1 cellular context compared by ENCODE assay signal in the genomic region with DNA sequence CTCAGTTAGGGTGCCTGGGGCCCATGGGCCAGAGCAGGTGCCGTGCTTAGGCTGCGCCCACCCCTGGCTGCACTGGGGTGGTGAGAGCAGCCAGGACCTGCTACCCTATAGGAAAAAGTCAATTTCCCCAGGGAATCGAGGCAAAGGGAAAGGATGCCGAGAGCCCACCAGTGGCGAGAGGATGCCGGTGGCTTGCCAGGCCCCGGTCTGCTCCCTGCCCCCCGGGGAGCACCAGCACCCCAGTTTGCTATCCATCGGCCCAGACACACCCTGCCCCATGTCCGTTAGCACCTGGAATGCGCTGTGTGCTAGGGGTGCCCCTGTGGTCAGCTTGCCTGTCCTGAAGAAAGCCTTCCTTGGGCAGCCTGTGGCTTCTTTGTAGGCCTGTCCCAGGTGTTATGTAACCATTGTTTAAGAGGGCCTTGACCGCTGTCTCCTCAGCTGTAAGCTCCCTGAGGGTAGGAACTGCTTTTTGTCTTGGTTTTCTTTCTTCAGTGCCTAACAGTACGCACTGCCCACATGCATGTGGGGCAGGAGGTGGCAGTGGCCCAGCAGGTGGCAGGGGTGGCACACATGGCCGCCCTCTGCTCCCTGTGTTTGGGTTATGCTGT.
TF ChIP-seq lines count a peak whose summit lies in the region.

No MANE protein-coding gene starts in this region.

TF ChIP-seq in HepG2, 621 proteins besides CTCF, POLR2A, EP300 and RAD21:
- TF ChIP-seq SAFB2 (CRISPR knock-in tag; IDR thresholded peaks at IDR 0.05; ENCODE audit: borderline replicate concordance, low read depth), result no peak
- no peak for TF ChIP-seq RXRB (CRISPR knock-in tag; IDR thresholded peaks at IDR 0.05; ENCODE audit: borderline replicate concordance)
- TF ChIP-seq TRIM24 (CRISPR knock-in tag; IDR thresholded peaks at IDR 0.05), result 0 out of 2 replicates have a peak, but pooled peaks have one; percentile 25
- TF ChIP-seq, protein P1, sequence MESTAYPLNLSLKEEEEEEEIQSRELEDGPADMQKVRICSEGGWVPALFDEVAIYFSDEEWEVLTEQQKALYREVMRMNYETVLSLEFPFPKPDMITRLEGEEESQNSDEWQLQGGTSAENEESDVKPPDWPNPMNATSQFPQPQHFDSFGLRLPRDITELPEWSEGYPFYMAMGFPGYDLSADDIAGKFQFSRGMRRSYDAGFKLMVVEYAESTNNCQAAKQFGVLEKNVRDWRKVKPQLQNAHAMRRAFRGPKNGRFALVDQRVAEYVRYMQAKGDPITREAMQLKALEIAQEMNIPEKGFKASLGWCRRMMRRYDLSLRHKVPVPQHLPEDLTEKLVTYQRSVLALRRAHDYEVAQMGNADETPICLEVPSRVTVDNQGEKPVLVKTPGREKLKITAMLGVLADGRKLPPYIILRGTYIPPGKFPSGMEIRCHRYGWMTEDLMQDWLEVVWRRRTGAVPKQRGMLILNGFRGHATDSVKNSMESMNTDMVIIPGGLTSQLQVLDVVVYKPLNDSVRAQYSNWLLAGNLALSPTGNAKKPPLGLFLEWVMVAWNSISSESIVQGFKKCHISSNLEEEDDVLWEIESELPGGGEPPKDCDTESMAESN (CRISPR knock-in tag; conservative IDR thresholded peaks at IDR 0.05), result peak; percentile 93
- TF ChIP-seq, protein P2, sequence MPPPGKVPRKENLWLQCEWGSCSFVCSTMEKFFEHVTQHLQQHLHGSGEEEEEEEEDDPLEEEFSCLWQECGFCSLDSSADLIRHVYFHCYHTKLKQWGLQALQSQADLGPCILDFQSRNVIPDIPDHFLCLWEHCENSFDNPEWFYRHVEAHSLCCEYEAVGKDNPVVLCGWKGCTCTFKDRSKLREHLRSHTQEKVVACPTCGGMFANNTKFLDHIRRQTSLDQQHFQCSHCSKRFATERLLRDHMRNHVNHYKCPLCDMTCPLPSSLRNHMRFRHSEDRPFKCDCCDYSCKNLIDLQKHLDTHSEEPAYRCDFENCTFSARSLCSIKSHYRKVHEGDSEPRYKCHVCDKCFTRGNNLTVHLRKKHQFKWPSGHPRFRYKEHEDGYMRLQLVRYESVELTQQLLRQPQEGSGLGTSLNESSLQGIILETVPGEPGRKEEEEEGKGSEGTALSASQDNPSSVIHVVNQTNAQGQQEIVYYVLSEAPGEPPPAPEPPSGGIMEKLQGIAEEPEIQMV (CRISPR knock-in tag; IDR thresholded peaks at IDR 0.05; ENCODE audit: low read depth), result 0 out of 2 replicates have a peak, but pooled peaks have one; percentile 27
- TF ChIP-seq, protein P3, sequence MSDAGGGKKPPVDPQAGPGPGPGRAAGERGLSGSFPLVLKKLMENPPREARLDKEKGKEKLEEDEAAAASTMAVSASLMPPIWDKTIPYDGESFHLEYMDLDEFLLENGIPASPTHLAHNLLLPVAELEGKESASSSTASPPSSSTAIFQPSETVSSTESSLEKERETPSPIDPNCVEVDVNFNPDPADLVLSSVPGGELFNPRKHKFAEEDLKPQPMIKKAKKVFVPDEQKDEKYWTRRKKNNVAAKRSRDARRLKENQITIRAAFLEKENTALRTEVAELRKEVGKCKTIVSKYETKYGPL (CRISPR knock-in tag; IDR thresholded peaks at IDR 0.05), result peak; percentile 57; the same call in 1 of the 2 replicates
- no peak for TF ChIP-seq ZBTB7B (CRISPR knock-in tag; IDR thresholded peaks at IDR 0.05)
- TF ChIP-seq ZNF205 (CRISPR knock-in tag; IDR thresholded peaks at IDR 0.05), result no peak
